Comparison of ENCODE assay signal across 9 cellular contexts in genomic region chr19:3785938-3786824, GRCh38. TPM values are rescaled to one million over a fixed set of nuclear protein-coding genes. Genes with fewer than 3 reads are reported as not detected.
DNase-seq lines count a peak whose midpoint lies in the region; ATAC-seq lines count a peak whose summit lies in the region.
"Had no signal": no experiment of that assay in that cellular context is flagged by ENCODE, and none has a peak within 500 bp of the region (broad histone marks: within the 10 kb centered on the region; RNA-seq: fewer than 3 reads in every experiment).

MATK (minus strand) TSS chr19:3786381; CDS start chr19:3785135, 1,246 bp downstream.

- no peaks in the 10 kb centered on the region for H3K9me2 ChIP-seq in Karpas-422 (replicated peaks; ENCODE audit: insufficient read depth, low read length)

- no peak within 1 kb of the TSS for H3K9ac ChIP-seq in Karpas-422 (ENCODE audit: low read length)

- DNase-seq in SIG-M5 treated with dmso at 0.1 percent for 504 hours (lab: John Stamatoyannopoulos, UW; ENCODE audit: unreplicated experiment) = peak; percentile 79
- no peak for DNase-seq in SIG-M5 (lab: John Stamatoyannopoulos, UW)
- DNase-seq in activated CD4-positive, alpha-beta T cell treated with anti-CD3 and anti-CD28 coated beads, Interleukin-2, amount 50 U/mL, for 48 hours = peak; percentile 31 to 38
- DNase-seq in stimulated activated naive CD8-positive, alpha-beta T cell treated with anti-CD3 and anti-CD28 coated beads, Interleukin-15, Interleukin-2, amounts not matched to agents 100 U/mL and 50 U/mL, for 24 hours = peak; percentile 54
- no peak for DNase-seq in Karpas-422
- DNase-seq in NCI-H1930 (lab: John Stamatoyannopoulos, UW) = no peak
- DNase-seq: IMR-90 had no signal

- no peaks in the 10 kb centered on the region for H3K36me3 ChIP-seq in Karpas-422 (ENCODE audit: insufficient read depth, low read length)

- no peaks in the 10 kb centered on the region for H3K9me3 ChIP-seq in iPS-18c (ENCODE audit: control insufficient read depth, insufficient read depth, low read length)
- H3K9me3 ChIP-seq in Karpas-422 (ENCODE audit: low read length) = peaks cover 7% of the 10 kb centered on the region; the same call in 1 of the 2 replicates

- no peaks in the 10 kb centered on the region for H3K79me2 ChIP-seq in Karpas-422 (ENCODE audit: low read length)

- no peak within 1 kb of the TSS for H3K27ac ChIP-seq in Karpas-422 (ENCODE audit: low read length)

- H3K4me3 ChIP-seq in iPS-18c (ENCODE audit: insufficient read depth, low read depth, low read length) = peak within 1 kb of the TSS; percentile 70
- no peak within 1 kb of the TSS for H3K4me3 ChIP-seq in Karpas-422 (ENCODE audit: low read length)

- H4K20me1 ChIP-seq in Karpas-422 (ENCODE audit: insufficient read depth, low read depth, low read length) = no peaks in the 10 kb centered on the region

- H3K4me2 ChIP-seq in Karpas-422 (ENCODE audit: low read depth, low read length, poor library complexity, severe bottlenecking) = no peak within 1 kb of the TSS

- no peaks in the 10 kb centered on the region for H3K27me3 ChIP-seq in Karpas-422 (ENCODE audit: low read length)

- ATAC-seq in stimulated activated naive CD8-positive, alpha-beta T cell treated with anti-CD3 and anti-CD28 coated beads, Interleukin-15, Interleukin-2, amounts not matched to agents 100 U/mL and 50 U/mL, for 24 hours = peak; percentile 50
- no peak for ATAC-seq in GM19455 (IDR thresholded peaks at IDR 0.05; ENCODE audit: unreplicated experiment)

- no peak within 1 kb of the TSS for H2AFZ ChIP-seq in Karpas-422 (ENCODE audit: low read length)

- H3K4me1 ChIP-seq in Karpas-422 (ENCODE audit: low read length) = no peaks in the 10 kb centered on the region

RNA-seq across cellular contexts. Expression of gene MATK, which starts in this region (rescaled TPM):
- total RNA-seq in Karpas-422 (2014; rRNA removed; shearing (Covaris generic); ENCODE audit: low replicate concordance) = not detected in 2 replicates
- total RNA-seq: IMR-90 had no signal

Comparison
In these comparisons a context has a peak if more than half of its experiments do, and no peak if none do; other contexts are left out.
1. DNase-seq: peak in SIG-M5 treated with dmso at 0.1 percent for 504 hours (single experiment), activated CD4-positive, alpha-beta T cell treated with anti-CD3 and anti-CD28 coated beads, Interleukin-2, amount 50 U/mL, for 48 hours (2 of 2) and stimulated activated naive CD8-positive, alpha-beta T cell treated with anti-CD3 and anti-CD28 coated beads, Interleukin-15, Interleukin-2, amounts not matched to agents 100 U/mL and 50 U/mL, for 24 hours (single experiment); none in SIG-M5 (single experiment), Karpas-422 (single experiment) and NCI-H1930 (0 of 2).